Comparison of ENCODE assay signal across 24 cellular contexts in the genomic region with DNA sequence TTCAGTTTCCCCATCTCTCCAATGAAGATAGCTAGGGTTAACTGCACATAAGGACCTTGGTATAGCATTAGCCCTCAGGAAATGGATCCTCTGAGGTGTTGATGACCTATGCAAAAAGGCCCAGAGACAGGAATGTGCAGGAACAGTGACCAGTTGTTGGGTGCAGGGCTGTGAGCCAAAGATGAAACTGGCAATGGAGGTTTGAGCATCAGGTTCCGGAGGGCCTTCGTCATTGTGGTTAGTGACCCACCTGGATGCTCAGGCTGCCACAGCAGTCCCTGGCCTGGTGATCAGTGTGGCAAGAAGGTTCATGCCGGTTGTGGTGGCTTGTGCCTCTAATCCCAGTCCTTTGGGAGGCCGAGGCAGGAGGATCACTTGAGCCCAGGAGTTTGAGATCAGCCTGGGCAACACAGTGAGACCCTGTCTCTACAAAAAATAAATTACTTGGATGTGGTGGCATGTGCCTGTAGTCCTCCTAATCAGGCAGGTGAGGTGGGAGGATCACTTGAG.
"Had no signal": no experiment of that assay in that cellular context is flagged by ENCODE, and none has a peak within 500 bp of the region (broad histone marks: within the 10 kb centered on the region; RNA-seq: fewer than 3 reads in every experiment).

No MANE protein-coding gene starts in this region.

- H3K4me1 ChIP-seq: neural progenitor cell, prostate gland, uterus had no signal

- H3K27ac ChIP-seq: body of pancreas, left ventricle myocardium inferior, neural progenitor cell, prostate gland, right atrium auricular region, stomach, transverse colon, uterus had no signal

- H3K9ac ChIP-seq: neural progenitor cell had no signal

- H3K27ac Mint-ChIP-seq: mesothelial cell of epicardium; neural progenitor cell; T-helper 1 cell treated with Interleukin-12 subunit alpha and Interleukin-12 subunit beta and Interleukin-4 antibody, amounts not matched to agents 30 μg/mL and 1 μg/mL, for 36 hours had no signal

- H3K9me3 ChIP-seq: body of pancreas, left ventricle myocardium inferior, prostate gland, right atrium auricular region, stomach, transverse colon, uterus had no signal

- H3K4me3 ChIP-seq: body of pancreas, left ventricle myocardium inferior, neural progenitor cell, prostate gland, right atrium auricular region, stomach, transverse colon, uterus had no signal

- H2AFZ ChIP-seq: neural progenitor cell had no signal

- DNase-seq: activated CD4-positive, alpha-beta T cell treated with anti-CD3 and anti-CD28 coated beads for 4 hours; activated CD4-positive, alpha-beta T cell treated with anti-CD3 and anti-CD28 coated beads, Interleukin-2, amount 50 U/mL, for 48 hours; activated CD4-positive, CD25-positive, alpha-beta regulatory T cell; activated CD8-positive, alpha-beta memory T cell treated with anti-CD3 and anti-CD28 coated beads, Interleukin-2, amount 50 U/mL, for 48 hours; activated naive CD4-positive, alpha-beta T cell treated with anti-CD3 and anti-CD28 coated beads for 36 hours; activated T-cell treated with anti-CD3 and anti-CD28 coated beads, Interleukin-2, amount 50 U/mL, for 4 hours; body of pancreas; foreskin melanocyte; hippocampal formation; kidney glomerular epithelial cell; left ventricle myocardium inferior; naive thymus-derived CD8-positive, alpha-beta T cell; stimulated activated CD4-positive, alpha-beta T cell treated with anti-CD3 and anti-CD28 coated beads, Interleukin-1b, Interleukin-23, amount 100 ng/mL, for 48 hours; stomach; uterus had no signal

- H3K27me3 ChIP-seq: body of pancreas, neural progenitor cell, right atrium auricular region, stomach, transverse colon, uterus had no signal

- H3K36me3 ChIP-seq: uterus had no signal

- H3K9me3 Mint-ChIP-seq: activated naive CD4-positive, alpha-beta T cell treated with anti-CD3 and anti-CD28 coated beads for 36 hours; activated T-cell treated with anti-CD3 and anti-CD28 coated beads, Interleukin-2, amount 50 U/mL, for 4 hours; mesothelial cell of epicardium; naive thymus-derived CD8-positive, alpha-beta T cell; neural progenitor cell; T-helper 1 cell treated with Interleukin-12 subunit alpha and Interleukin-12 subunit beta and Interleukin-4 antibody, amounts not matched to agents 30 μg/mL and 1 μg/mL, for 36 hours had no signal

- ATAC-seq: activated T-cell treated with anti-CD3 and anti-CD28 coated beads, Interleukin-2, amount 50 U/mL, for 4 hours; body of pancreas; esophagus mucosa; naive thymus-derived CD8-positive, alpha-beta T cell had no signal

- FAIRE-seq: colon, endometrium had no signal

- H3K27me3 Mint-ChIP-seq: naive thymus-derived CD8-positive, alpha-beta T cell had no signal

- H3K4me1 Mint-ChIP-seq: mesothelial cell of epicardium had no signal

- H3K4me2 ChIP-seq: neural progenitor cell had no signal

- H3K4me3 Mint-ChIP-seq: activated naive CD4-positive, alpha-beta T cell treated with anti-CD3 and anti-CD28 coated beads for 36 hours; activated T-cell treated with anti-CD3 and anti-CD28 coated beads, Interleukin-2, amount 50 U/mL, for 4 hours; mesothelial cell of epicardium; neural progenitor cell; T-helper 1 cell treated with Interleukin-12 subunit alpha and Interleukin-12 subunit beta and Interleukin-4 antibody, amounts not matched to agents 30 μg/mL and 1 μg/mL, for 36 hours had no signal
